ENCODE assay signal across 17 cellular contexts in the genomic region with DNA sequence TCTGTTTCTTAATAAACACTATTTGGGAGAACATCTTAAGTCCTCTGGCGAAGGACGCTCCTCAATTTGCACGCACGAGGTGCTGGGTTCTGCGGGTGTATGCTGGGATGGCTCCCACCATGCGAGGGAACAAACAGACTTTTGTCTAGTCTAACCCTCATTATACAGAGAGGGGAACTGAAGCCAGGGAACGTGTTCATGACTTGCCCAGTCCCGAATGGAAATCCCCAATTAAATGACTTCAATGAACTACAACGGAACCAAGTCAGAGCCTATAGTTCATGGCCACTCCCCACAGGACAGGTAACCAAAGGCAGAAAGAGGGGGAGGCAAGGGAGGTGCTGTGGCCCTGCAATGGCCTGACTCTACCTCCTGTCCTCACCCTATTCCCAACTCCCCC. TPM values are rescaled to one million over a fixed set of nuclear protein-coding genes. Genes with fewer than 3 reads are reported as not detected.
DNase-seq lines count a peak whose midpoint lies in the region; ATAC-seq and TF ChIP-seq lines count a peak whose summit lies in the region.
"Had no signal": no experiment of that assay in that cellular context is flagged by ENCODE, and none has a peak within 500 bp of the region (broad histone marks: within the 10 kb centered on the region; RNA-seq: fewer than 3 reads in every experiment).

No MANE protein-coding gene starts in this region.

- peaks cover 16% of the 10 kb centered on the region for H3K4me1 Mint-ChIP-seq in mesothelial cell of epicardium
- H3K4me1 Mint-ChIP-seq in activated CD4-positive, alpha-beta T cell treated with anti-CD3 and anti-CD28 coated beads, Interleukin-2, amount 10 ng/mL, durations not matched to agents 24 days and 14 days, result peaks cover 3% of the 10 kb centered on the region

- H3K36me3 Mint-ChIP-seq in mesothelial cell of epicardium, result peaks cover 37% of the 10 kb centered on the region
- no peaks in the 10 kb centered on the region for H3K36me3 Mint-ChIP-seq in activated CD4-positive, alpha-beta T cell treated with anti-CD3 and anti-CD28 coated beads, Interleukin-2, amount 10 ng/mL, durations not matched to agents 24 days and 14 days (ENCODE audit: low read depth)

- H3K27me3 ChIP-seq in mammary epithelial cell (ENCODE audit: insufficient read depth, low read length) (no peaks in the 10 kb centered on the region), breast epithelium (no peaks in the 10 kb centered on the region), left lung (no peaks in the 10 kb centered on the region)
- H3K27me3 ChIP-seq: MG63 had no signal

- no peak for ATAC-seq in left lung
- ATAC-seq: GM12878 had no signal

- H3K4me3 ChIP-seq in mammary epithelial cell (replicated peaks in 1 of 3; ENCODE audit: insufficient read depth in 1 of 3, low read depth in 2 of 3, low read length in 3 of 3), result no peak overlapping the region
- H3K4me3 ChIP-seq in breast epithelium, result no peak overlapping the region
- H3K4me3 ChIP-seq in epithelial cell of esophagus (ENCODE audit: low read length), result no peak overlapping the region
- H3K4me3 ChIP-seq in left lung, result no peak overlapping the region
- H3K4me3 ChIP-seq: GM12878, MG63 had no signal

- H3K9me3 Mint-ChIP-seq in mesothelial cell of epicardium, result no peaks in the 10 kb centered on the region
- H3K9me3 Mint-ChIP-seq in activated CD4-positive, alpha-beta T cell treated with anti-CD3 and anti-CD28 coated beads, Interleukin-2, amount 10 ng/mL, durations not matched to agents 24 days and 14 days, result no peaks in the 10 kb centered on the region

- intact Hi-C loops in mammary epithelial cell (cut with micrococcal nuclease) (loop anchor here (10.0 kb wide), 2 partner anchors 345 to 415 kb away; no protein-coding TSS in a partner anchor), breast epithelium (cut with DNase I; ENCODE audit: low total_unique reads) (no loop called here), left lung (cut with DNase I) (loop anchor here in 1 of 2 donors (10.0 kb wide), 2 partner anchors 55 to 155 kb away; no protein-coding TSS in a partner anchor)
- intact Hi-C loops in activated CD4-positive, alpha-beta T cell treated with anti-CD3 and anti-CD28 coated beads, Interleukin-2, amount 10 ng/mL, durations not matched to agents 24 days and 14 days (cut with micrococcal nuclease), result no loop called here

- TF ChIP-seq POLR2A in breast epithelium (IDR thresholded peaks at IDR 0.05), result no peak

- no peaks in the 10 kb centered on the region for H3K27me3 Mint-ChIP-seq in mesothelial cell of epicardium (ENCODE audit: low read depth)
- peaks cover 20% of the 10 kb centered on the region for H3K27me3 Mint-ChIP-seq in activated CD4-positive, alpha-beta T cell treated with anti-CD3 and anti-CD28 coated beads, Interleukin-2, amount 10 ng/mL, durations not matched to agents 24 days and 14 days

- 15% methylated on average over 9 of the region's 9 CpGs for WGBS in mammary epithelial cell (ENCODE audit: low coverage, missing lambda C conversion rate)

- peak overlapping the region; percentile 76 for H2AFZ ChIP-seq in mammary epithelial cell (ENCODE audit: low read depth, low read length)

- H4K20me1 ChIP-seq in mammary epithelial cell (ENCODE audit: insufficient read depth, low read length), result no peaks in the 10 kb centered on the region

- H3K36me3 ChIP-seq in mammary epithelial cell (ENCODE audit: insufficient read depth, low read length) (peaks cover 4% of the 10 kb centered on the region), breast epithelium (no peaks in the 10 kb centered on the region), left lung (peaks cover 0 to 17% of the 10 kb centered on the region in 2 donors)
- H3K36me3 ChIP-seq: MG63 had no signal

- H3K4me3 Mint-ChIP-seq in mesothelial cell of epicardium, result no peak overlapping the region
- H3K4me3 Mint-ChIP-seq in activated CD4-positive, alpha-beta T cell treated with anti-CD3 and anti-CD28 coated beads, Interleukin-2, amount 10 ng/mL, durations not matched to agents 24 days and 14 days, result no peak overlapping the region
- H3K4me3 Mint-ChIP-seq: CD8-positive, alpha-beta memory T cell had no signal

- H3K9me3 ChIP-seq in mammary epithelial cell (replicated peaks; ENCODE audit: insufficient read depth, low read length) (no peaks in the 10 kb centered on the region), breast epithelium (no peaks in the 10 kb centered on the region), left lung (no peaks in the 10 kb centered on the region)
- H3K9me3 ChIP-seq: MG63 had no signal

- H3K27ac ChIP-seq in mammary epithelial cell (ENCODE audit: insufficient read depth, low read depth, low read length) (peak overlapping the region; percentile 40), breast epithelium (no peak overlapping the region), left lung (no peak overlapping the region)
- H3K27ac ChIP-seq: 22Rv1 had no signal

- H3K4me2 ChIP-seq in mammary epithelial cell (ENCODE audit: insufficient read depth, low read depth, low read length), result peak overlapping the region; percentile 51

- H3K79me2 ChIP-seq in mammary epithelial cell (ENCODE audit: insufficient read depth, low read length), result peaks cover 78% of the 10 kb centered on the region

- peak; percentile 57 for DNase-seq in mammary epithelial cell
- no peak for DNase-seq in breast epithelium (ENCODE audit: low spot score in 2 of 2)
- peak; percentile 37 for DNase-seq in epithelial cell of esophagus (ENCODE audit: low read depth)
- DNase-seq in mesothelial cell of epicardium (ENCODE audit: low spot score in 2 of 2, unreplicated experiment in 2 of 2), result no peak
- DNase-seq in superior temporal gyrus (ENCODE audit: extremely low spot score), result peak; percentile 42
- DNase-seq in NCI-H446 treated with DMSO at 0.1 percent for 48 hours (lab: John Stamatoyannopoulos, UW), result no peak
- no peak for DNase-seq in activated CD4-positive, alpha-beta T cell treated with anti-CD3 and anti-CD28 coated beads, Interleukin-2, amount 10 ng/mL, durations not matched to agents 24 days and 14 days
- no peak for DNase-seq in left lung
- DNase-seq: CD8-positive, alpha-beta memory T cell; GDM1; Karpas-422; MG63; NCI-H1105; NCI-H1694 treated with DMSO at 0.1 percent for 48 hours; SHP77 treated with DMSO at 0.1 percent for 48 hours had no signal

- H3K27ac Mint-ChIP-seq in mesothelial cell of epicardium, result peak overlapping the region; percentile 22
- H3K27ac Mint-ChIP-seq in activated CD4-positive, alpha-beta T cell treated with anti-CD3 and anti-CD28 coated beads, Interleukin-2, amount 10 ng/mL, durations not matched to agents 24 days and 14 days, result no peak overlapping the region
- H3K27ac Mint-ChIP-seq: CD8-positive, alpha-beta memory T cell had no signal

- dilution Hi-C loops in mammary epithelial cell (cut with HindIII; ENCODE audit: low sequenced_read_pairs), result loop anchor here (25.0 kb wide), 1 partner anchor 168 kb away; no protein-coding TSS in a partner anchor

- TF ChIP-seq CTCF in mammary epithelial cell (conservative IDR thresholded peaks at IDR 0.05 in 1 of 2, IDR thresholded peaks at IDR 0.05 in 1 of 2; ENCODE audit: extremely low read depth in 1 of 2, insufficient read depth in 1 of 2, low read depth in 1 of 2, low read length in 2 of 2) (no peak), breast epithelium (IDR thresholded peaks at IDR 0.05) (no peak), epithelial cell of esophagus (IDR thresholded peaks at IDR 0.05; ENCODE audit: insufficient read depth, low read depth, low read length, missing control alignments) (no peak), mesothelial cell of epicardium (IDR thresholded peaks at IDR 0.05; ENCODE audit: unreplicated experiment) (no peak), left lung (IDR thresholded peaks at IDR 0.05) (no peak)

- BruUV-seq in mammary epithelial cell (replicated peaks; lab: Mats Ljungman, UMichigan), result no TSS peak

- H3K4me1 ChIP-seq in mammary epithelial cell (ENCODE audit: insufficient read depth, low read length) (peaks cover 11% of the 10 kb centered on the region), breast epithelium (peaks cover 0 to 8% of the 10 kb centered on the region in 2 donors), left lung (peaks cover 6 to 25% of the 10 kb centered on the region in 2 donors)

- no peak overlapping the region for H3K9ac ChIP-seq in mammary epithelial cell (ENCODE audit: insufficient read depth, low read length)

- CTCF ChIA-PET in mammary epithelial cell (lab: Charles Lee; ENCODE audit: low non-redundant PET), result no interaction called here

- in situ Hi-C loops in mammary epithelial cell (cut with MboI; ENCODE audit: low sequenced_read_pairs in 2 of 2), result loop anchor here in 1 of 2 donors (10.0 kb wide), 1 partner anchor 155 kb away; no protein-coding TSS in a partner anchor

RNA-seq across cellular contexts. Expression of gene TLE1, which starts 9.3 kb away (rescaled TPM):
- 10 to 100 TPM; 13.6 to 21.7 TPM for total RNA-seq in mammary epithelial cell
- polyA plus RNA-seq in mammary epithelial cell, result 18.3 TPM
- 20.7 TPM for polyA minus RNA-seq in mammary epithelial cell
- total RNA-seq in breast epithelium, result 10 to 100 TPM; 41.1 to 52.1 (median 47.4) TPM
- total RNA-seq in mesothelial cell of epicardium, result 88.7 to 97.9 TPM (median 90.7 TPM) in 3 replicates
- 0.21 TPM in 1 of 2 replicates, not detected in the other for total RNA-seq in activated CD4-positive, alpha-beta T cell treated with anti-CD3 and anti-CD28 coated beads, Interleukin-2, amount 10 ng/mL, durations not matched to agents 24 days and 14 days
- total RNA-seq in left lung, result 10 to 100 TPM; 15.1 to 29.2 TPM

Comparison
In these comparisons a context has a peak if more than half of its experiments do, and no peak if none do; other contexts are left out.
1. DNase-seq: peak in mammary epithelial cell (single experiment), epithelial cell of esophagus (single experiment) and superior temporal gyrus (single experiment); none in breast epithelium (0 of 2), mesothelial cell of epicardium (0 of 2), NCI-H446 treated with DMSO at 0.1 percent for 48 hours (single experiment), activated CD4-positive, alpha-beta T cell treated with anti-CD3 and anti-CD28 coated beads, Interleukin-2, amount 10 ng/mL, durations not matched to agents 24 days and 14 days (single experiment) and left lung (0 of 2).
2. RNA of gene TLE1, which starts 9.3 kb away (total RNA-seq): 88.7 to 97.9 TPM in mesothelial cell of epicardium, 41.1 to 52.1 TPM in breast epithelium, 15.1 to 29.2 TPM in left lung and 13.6 to 21.7 TPM in mammary epithelial cell; 0.21 TPM in activated CD4-positive, alpha-beta T cell treated with anti-CD3 and anti-CD28 coated beads, Interleukin-2, amount 10 ng/mL, durations not matched to agents 24 days and 14 days; every median in the first group is over 10 times any median in the second.